In genomic region chr7:120394595-120394994, GRCh38 we compare ENCODE assay signal across 17 cellular contexts.
A peak's percentile ranks its signal among the peaks of the same experiment; 100 is the strongest.
DNase-seq lines count a peak whose midpoint lies in the region; ATAC-seq, FAIRE-seq and TF ChIP-seq lines count a peak whose summit lies in the region.
"Had no signal": no experiment of that assay in that cellular context is flagged by ENCODE, and none has a peak within 500 bp of the region (broad histone marks: within the 10 kb centered on the region; RNA-seq: fewer than 3 reads in every experiment).

No MANE protein-coding gene starts in this region.

- H3K9me3 Mint-ChIP-seq in CD8-positive, alpha-beta T cell: peaks cover 3% of the 10 kb centered on the region
- peaks cover 6 to 9% of the 10 kb centered on the region in 2 donors for H3K9me3 Mint-ChIP-seq in natural killer cell

- POLR2A ChIA-PET in CD8-positive, alpha-beta T cell (lab: Charles Lee): no interaction called here

- no peak overlapping the region for H3K4me3 Mint-ChIP-seq in CD8-positive, alpha-beta T cell
- no peak overlapping the region for H3K4me3 Mint-ChIP-seq in natural killer cell

- H3K27ac ChIP-seq in CD8-positive, alpha-beta T cell (ENCODE audit: low read depth, low read length): no peak overlapping the region
- no peak overlapping the region for H3K27ac ChIP-seq in ovary
- H3K27ac ChIP-seq: A549, KMS-11 had no signal

- DNase-seq in GM12865 (ENCODE audit: low read depth): peak; percentile 51
- no peak for DNase-seq in GM19239 (ENCODE audit: insufficient read length, low spot score)
- no peak for DNase-seq in cerebellar cortex (ENCODE audit: low spot score)
- DNase-seq in CD8-positive, alpha-beta T cell: no peak
- DNase-seq in ovary: no peak
- DNase-seq in natural killer cell: no peak
- DNase-seq: activated CD4-positive, alpha-beta T cell treated with anti-CD3 and anti-CD28 coated beads, Interleukin-2, amount 50 U/mL, for 48 hours; aorta; hippocampal formation; left cardiac atrium; NCI-H1694; NCI-H774; stimulated activated CD4-positive, alpha-beta T cell treated with anti-CD3 and anti-CD28 coated beads, Interleukin-15, amount 100 ng/mL, for 24 hours had no signal

- intact Hi-C loops in CD8-positive, alpha-beta T cell (cut with DNase I, micrococcal nuclease): no loop called here
- intact Hi-C loops in ovary (cut with DNase I): no loop called here
- intact Hi-C loops in natural killer cell (cut with micrococcal nuclease): no loop called here

- FAIRE-seq in GM19239 (lab: Jason Lieb, UNC): peak; percentile 88
- FAIRE-seq: A549 had no signal

- TF ChIP-seq EP300 in ovary (IDR thresholded peaks at IDR 0.05): no peak

- H3K4me1 Mint-ChIP-seq in CD8-positive, alpha-beta T cell (ENCODE audit: low read depth): no peaks in the 10 kb centered on the region
- H3K4me1 Mint-ChIP-seq in natural killer cell: no peaks in the 10 kb centered on the region

- H3K4me3 ChIP-seq in GM12865 (ENCODE audit: low read depth, low read length) (no peak overlapping the region), ovary (no peak overlapping the region)
- no peak overlapping the region for H3K4me3 ChIP-seq in CD8-positive, alpha-beta T cell (ENCODE audit: low read depth, low read length)
- H3K4me3 ChIP-seq: A549 had no signal

- no peaks in the 10 kb centered on the region for H3K27me3 Mint-ChIP-seq in CD8-positive, alpha-beta T cell (ENCODE audit: low read depth)
- H3K27me3 Mint-ChIP-seq in natural killer cell (ENCODE audit: low read depth in 2 of 2): no peaks in the 10 kb centered on the region

- no peaks in the 10 kb centered on the region for H3K36me3 ChIP-seq in CD8-positive, alpha-beta T cell (ENCODE audit: insufficient read depth, low read length)
- H3K36me3 ChIP-seq in ovary: no peaks in the 10 kb centered on the region

- no peak for TF ChIP-seq POLR2A in ovary (IDR thresholded peaks at IDR 0.05)

- H3K9me3 ChIP-seq in CD8-positive, alpha-beta T cell (ENCODE audit: low read length): no peaks in the 10 kb centered on the region
- no peaks in the 10 kb centered on the region for H3K9me3 ChIP-seq in ovary
- H3K9me3 ChIP-seq: A549 had no signal

- H3K36me3 Mint-ChIP-seq in CD8-positive, alpha-beta T cell: no peaks in the 10 kb centered on the region
- H3K36me3 Mint-ChIP-seq in natural killer cell: no peaks in the 10 kb centered on the region

- no peak for TF ChIP-seq CTCF in GM12865 (IDR thresholded peaks at IDR 0.05; ENCODE audit: insufficient read depth, low read depth, low read length, missing control alignments)
- no peak for TF ChIP-seq CTCF in CD8-positive, alpha-beta T cell (IDR thresholded peaks at IDR 0.05)
- no peak for TF ChIP-seq CTCF in ovary (IDR thresholded peaks at IDR 0.05)
- TF ChIP-seq CTCF in natural killer cell (IDR thresholded peaks at IDR 0.05): no peak

- H3K4me1 ChIP-seq in CD8-positive, alpha-beta T cell (ENCODE audit: insufficient read depth, low read length): no peaks in the 10 kb centered on the region
- no peaks in the 10 kb centered on the region for H3K4me1 ChIP-seq in ovary (ENCODE audit: insufficient read depth)
- H3K4me1 ChIP-seq: A549 had no signal

- no peak overlapping the region for H3K27ac Mint-ChIP-seq in CD8-positive, alpha-beta T cell
- no peak overlapping the region for H3K27ac Mint-ChIP-seq in natural killer cell

- CTCF ChIA-PET in CD8-positive, alpha-beta T cell (lab: Charles Lee): no interaction called here

- ATAC-seq in HG02588 (IDR thresholded peaks at IDR 0.05; ENCODE audit: unreplicated experiment): peak; percentile 45
- ATAC-seq in HG03139 (IDR thresholded peaks at IDR 0.05; ENCODE audit: unreplicated experiment): peak; percentile 47
- ATAC-seq in CD8-positive, alpha-beta T cell: no peak
- no peak for ATAC-seq in natural killer cell
- ATAC-seq: A549, left cardiac atrium had no signal

- H3K27me3 ChIP-seq in CD8-positive, alpha-beta T cell (ENCODE audit: insufficient read depth, low read length): no peaks in the 10 kb centered on the region
- no peaks in the 10 kb centered on the region for H3K27me3 ChIP-seq in ovary

Comparison
In these comparisons a context has a peak if more than half of its experiments do, and no peak if none do; other contexts are left out.
1. ATAC-seq: peak in HG02588 (single experiment) and HG03139 (single experiment); none in CD8-positive, alpha-beta T cell (single experiment) and natural killer cell (0 of 3).